ENCODE assay signal across 26 cellular contexts in the genomic region with DNA sequence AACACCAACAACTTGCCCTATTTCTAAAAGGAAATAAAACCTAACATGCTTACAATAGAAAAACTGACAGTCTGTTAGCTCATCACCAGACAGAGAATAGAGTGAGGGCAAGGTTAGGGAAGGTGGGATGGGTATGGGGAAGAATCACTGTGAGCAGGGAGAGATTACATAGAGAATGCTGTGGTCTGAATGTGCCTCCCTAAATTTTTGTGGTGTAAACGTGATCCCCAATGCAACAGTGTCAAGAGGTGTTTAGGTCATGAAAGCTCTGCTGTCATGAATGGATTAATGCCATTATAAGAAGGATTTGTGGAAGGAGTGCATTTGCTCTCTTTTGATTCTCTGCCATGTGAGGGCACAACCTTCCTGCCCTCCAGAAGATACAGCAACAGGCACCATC.
DNase-seq lines count a peak whose midpoint lies in the region; ATAC-seq, FAIRE-seq and TF ChIP-seq lines count a peak whose summit lies in the region.
"Had no signal": no experiment of that assay in that cellular context is flagged by ENCODE, and none has a peak within 500 bp of the region (broad histone marks: within the 10 kb centered on the region; RNA-seq: fewer than 3 reads in every experiment).

No MANE protein-coding gene starts in this region.

- H3K79me2 ChIP-seq in osteoblast (ENCODE audit: insufficient read depth, low read length), result no peaks in the 10 kb centered on the region
- H3K79me2 ChIP-seq: hepatocyte had no signal

- TF ChIP-seq CTCF in D721Med (IDR thresholded peaks at IDR 0.05; ENCODE audit: insufficient read depth, missing control alignments), result no peak
- TF ChIP-seq CTCF in coronary artery (IDR thresholded peaks at IDR 0.05), result no peak
- no peak for TF ChIP-seq CTCF in osteoblast (IDR thresholded peaks at IDR 0.05; ENCODE audit: extremely low read depth, low read depth, low read length)
- TF ChIP-seq CTCF in left lung (IDR thresholded peaks at IDR 0.05), result no peak

- ATAC-seq in HG03469 (IDR thresholded peaks at IDR 0.05; ENCODE audit: unreplicated experiment) (no peak), left lung (no peak)
- ATAC-seq: activated CD8-positive, alpha-beta memory T cell treated with anti-CD3 and anti-CD28 coated beads, Interleukin-2, amount 10 ng/mL, durations not matched to agents 7 days and 5 days had no signal

- peaks cover 22% of the 10 kb centered on the region for H3K4me1 ChIP-seq in osteoblast (ENCODE audit: insufficient read depth, low read length)
- H3K4me1 ChIP-seq in left lung, result no peaks in the 10 kb centered on the region
- H3K4me1 ChIP-seq: BLaER1 treated with 17β-estradiol and CSF1 and Interleukin-3, amounts not matched to agents 10 nM and 100 nM had no signal

- peak; percentile 87 for FAIRE-seq in D721Med (lab: Jason Lieb, UNC)
- FAIRE-seq: H54, small intestine had no signal

- DNase-seq in D721Med (ENCODE audit: insufficient read length, low spot score), result no peak
- DNase-seq in M059J (ENCODE audit: low read depth), result peak; percentile 53
- peak; percentile 24 for DNase-seq in coronary artery (ENCODE audit: low spot score)
- no peak for DNase-seq in osteoblast (ENCODE audit: insufficient read length, low spot score, missing footprints)
- no peak for DNase-seq in DMS79 (lab: John Stamatoyannopoulos, UW)
- no peak for DNase-seq in NCI-H1105 treated with DMSO at 0.1 percent for 48 hours (lab: John Stamatoyannopoulos, UW)
- DNase-seq in left lung, result no peak
- DNase-seq: activated CD4-positive, alpha-beta T cell treated with anti-CD3 and anti-CD28 coated beads for 48 hours; activated CD8-positive, alpha-beta memory T cell treated with anti-CD3 and anti-CD28 coated beads, Interleukin-2, amount 10 ng/mL, durations not matched to agents 7 days and 5 days; activated naive CD4-positive, alpha-beta T cell treated with anti-CD3 and anti-CD28 coated beads for 36 hours; aorta; cerebellar nuclear complex; COR-L47; DND-41; foreskin melanocyte; immature natural killer cell; left ventricle myocardium superior; NCI-H1048; NCI-H2029 treated with DMSO at 0.1 percent for 48 hours; NCI-H226; small intestine had no signal

- H3K4me3 ChIP-seq in coronary artery, result no peak overlapping the region
- no peak overlapping the region for H3K4me3 ChIP-seq in osteoblast (ENCODE audit: insufficient read depth, low read length)
- H3K4me3 ChIP-seq in left lung, result no peak overlapping the region
- H3K4me3 ChIP-seq: BLaER1 treated with 17β-estradiol and CSF1 and Interleukin-3, amounts not matched to agents 10 nM and 100 nM; hepatocyte had no signal

- H4K20me1 ChIP-seq in osteoblast (ENCODE audit: insufficient read depth, low read length), result no peaks in the 10 kb centered on the region
- H4K20me1 ChIP-seq: BLaER1 treated with 17β-estradiol and CSF1 and Interleukin-3, amounts not matched to agents 10 nM and 100 nM had no signal

- no peak overlapping the region for H3K27ac ChIP-seq in coronary artery
- peak overlapping the region; percentile 31 for H3K27ac ChIP-seq in osteoblast (ENCODE audit: low read depth, low read length)
- no peak overlapping the region for H3K27ac ChIP-seq in left lung
- H3K27ac ChIP-seq: BLaER1 treated with 17β-estradiol and CSF1 and Interleukin-3, amounts not matched to agents 10 nM and 100 nM; hepatocyte; VCaP had no signal

- H3K9me3 ChIP-seq in osteoblast (ENCODE audit: low read depth, low read length) (no peaks in the 10 kb centered on the region), left lung (no peaks in the 10 kb centered on the region)

- H2AFZ ChIP-seq in osteoblast (ENCODE audit: low read length), result no peak overlapping the region
- H2AFZ ChIP-seq: hepatocyte had no signal

- no peaks in the 10 kb centered on the region for H3K36me3 ChIP-seq in osteoblast (ENCODE audit: insufficient read depth, low read length)
- no peaks in the 10 kb centered on the region for H3K36me3 ChIP-seq in left lung

- H3K4me2 ChIP-seq in osteoblast (ENCODE audit: insufficient read depth, low read length), result no peak overlapping the region
- H3K4me2 ChIP-seq: BLaER1 treated with 17β-estradiol and CSF1 and Interleukin-3, amounts not matched to agents 10 nM and 100 nM; hepatocyte had no signal

- intact Hi-C loops in left lung (cut with DNase I), result loop anchor here in 1 of 2 donors (10.0 kb wide), 1 partner anchor 285 kb away; a partner anchor contains a TSS

- H3K27me3 ChIP-seq in osteoblast (ENCODE audit: insufficient read depth, low read length) (no peaks in the 10 kb centered on the region), left lung (no peaks in the 10 kb centered on the region)
- H3K27me3 ChIP-seq: BLaER1 treated with 17β-estradiol and CSF1 and Interleukin-3, amounts not matched to agents 10 nM and 100 nM; hepatocyte had no signal

Comparison
In these comparisons a context has a peak if more than half of its experiments do, and no peak if none do; other contexts are left out.
1. DNase-seq: peak in M059J (single experiment) and coronary artery (single experiment); none in D721Med (single experiment), osteoblast (single experiment), DMS79 (single experiment), NCI-H1105 treated with DMSO at 0.1 percent for 48 hours (single experiment) and left lung (0 of 2).